Comparison of ENCODE assay signal across 25 cellular contexts in genomic region chr18:67362906-67363305, GRCh38.
"Had no signal": no experiment of that assay in that cellular context is flagged by ENCODE, and none has a peak within 500 bp of the region (broad histone marks: within the 10 kb centered on the region; RNA-seq: fewer than 3 reads in every experiment).

No MANE protein-coding gene starts in this region.

- H3K36me3 ChIP-seq: adrenal gland, breast epithelium, colonic mucosa, esophagus muscularis mucosa, sigmoid colon, stomach, suprapubic skin, tibial nerve had no signal

- H3K9me3 ChIP-seq: adrenal gland, breast epithelium, colonic mucosa, esophagus muscularis mucosa, sigmoid colon, stomach, suprapubic skin, tibial nerve had no signal

- DNase-seq: activated B cell treated with CpG ODN at 0.5 μM for 24 hours; activated CD4-positive, alpha-beta T cell treated with anti-CD3 and anti-CD28 coated beads for 36 hours; activated CD4-positive, alpha-beta T cell treated with anti-CD3 and anti-CD28 coated beads, Interleukin-2, amount 50 U/mL, for 4 hours; activated CD8-positive, alpha-beta memory T cell treated with anti-CD3 and anti-CD28 coated beads for 24 hours; activated CD8-positive, alpha-beta memory T cell treated with anti-CD3 and anti-CD28 coated beads, Interleukin-2, amount 50 U/mL, for 4 hours; activated naive CD4-positive, alpha-beta T cell; activated T-cell treated with anti-CD3 and anti-CD28 coated beads, Interleukin-2, amount 50 U/mL, for 24 hours; adrenal gland; colonic mucosa; dorsolateral prefrontal cortex; effector memory CD8-positive, alpha-beta T cell; hippocampal formation; left ventricle myocardium superior; naive B cell; retina; sigmoid colon; stimulated activated CD4-positive, alpha-beta T cell treated with anti-CD3 and anti-CD28 coated beads, Interleukin-12 subunit alpha, Interleukin-12 subunit beta, amount 100 ng/mL, for 4 hours; stomach; T1000 had no signal

- H3K27ac ChIP-seq: adrenal gland, breast epithelium, colonic mucosa, dorsolateral prefrontal cortex, esophagus muscularis mucosa, sigmoid colon, stomach, suprapubic skin, tibial nerve had no signal

- ATAC-seq: activated CD4-positive, alpha-beta T cell treated with anti-CD3 and anti-CD28 coated beads for 36 hours; activated T-helper 17 cell treated with anti-CD3 and anti-CD28 coated beads, Interleukin-2, amount 50 U/mL, for 72 hours; effector memory CD8-positive, alpha-beta T cell; stimulated activated memory B cell treated with anti-CD40 and anti-IgM and Interleukin-4, amounts not matched to agents 10 μg/mL and 1 μg/mL and 100 μg/mL, for 72 hours had no signal

- H3K4me1 ChIP-seq: breast epithelium, colonic mucosa, suprapubic skin had no signal

- H3K27me3 ChIP-seq: adrenal gland, breast epithelium, colonic mucosa, dorsolateral prefrontal cortex, esophagus muscularis mucosa, sigmoid colon, stomach, suprapubic skin, tibial nerve had no signal

- H3K4me3 ChIP-seq: adrenal gland, breast epithelium, colonic mucosa, dorsolateral prefrontal cortex, esophagus muscularis mucosa, sigmoid colon, stomach, suprapubic skin, tibial nerve had no signal
